ENCODE assay signal across 2 cellular contexts in the genomic region with DNA sequence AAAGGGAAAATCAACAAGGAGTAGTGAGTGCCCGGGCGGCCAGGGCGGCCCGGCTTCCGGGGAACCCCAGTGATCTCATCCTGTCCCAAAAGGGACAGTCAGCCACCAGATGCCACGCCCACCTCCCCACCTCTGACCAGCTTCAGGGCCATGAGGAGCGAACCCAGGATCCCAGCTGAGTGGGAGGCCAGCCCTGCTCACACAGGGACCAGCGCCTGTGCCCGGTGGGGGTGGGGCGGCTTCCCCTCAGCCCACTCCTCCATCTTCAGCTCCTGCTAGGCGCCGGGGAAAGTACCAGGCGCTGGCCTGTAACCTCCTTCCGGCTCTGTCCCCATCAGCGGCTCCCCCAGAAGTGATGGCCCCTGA.
TF ChIP-seq lines count a peak whose summit lies in the region.

No MANE protein-coding gene starts in this region.

TF ChIP-seq in GM23338, 12 proteins besides CTCF, POLR2A, EP300 and RAD21:
- TF ChIP-seq, protein P1, sequence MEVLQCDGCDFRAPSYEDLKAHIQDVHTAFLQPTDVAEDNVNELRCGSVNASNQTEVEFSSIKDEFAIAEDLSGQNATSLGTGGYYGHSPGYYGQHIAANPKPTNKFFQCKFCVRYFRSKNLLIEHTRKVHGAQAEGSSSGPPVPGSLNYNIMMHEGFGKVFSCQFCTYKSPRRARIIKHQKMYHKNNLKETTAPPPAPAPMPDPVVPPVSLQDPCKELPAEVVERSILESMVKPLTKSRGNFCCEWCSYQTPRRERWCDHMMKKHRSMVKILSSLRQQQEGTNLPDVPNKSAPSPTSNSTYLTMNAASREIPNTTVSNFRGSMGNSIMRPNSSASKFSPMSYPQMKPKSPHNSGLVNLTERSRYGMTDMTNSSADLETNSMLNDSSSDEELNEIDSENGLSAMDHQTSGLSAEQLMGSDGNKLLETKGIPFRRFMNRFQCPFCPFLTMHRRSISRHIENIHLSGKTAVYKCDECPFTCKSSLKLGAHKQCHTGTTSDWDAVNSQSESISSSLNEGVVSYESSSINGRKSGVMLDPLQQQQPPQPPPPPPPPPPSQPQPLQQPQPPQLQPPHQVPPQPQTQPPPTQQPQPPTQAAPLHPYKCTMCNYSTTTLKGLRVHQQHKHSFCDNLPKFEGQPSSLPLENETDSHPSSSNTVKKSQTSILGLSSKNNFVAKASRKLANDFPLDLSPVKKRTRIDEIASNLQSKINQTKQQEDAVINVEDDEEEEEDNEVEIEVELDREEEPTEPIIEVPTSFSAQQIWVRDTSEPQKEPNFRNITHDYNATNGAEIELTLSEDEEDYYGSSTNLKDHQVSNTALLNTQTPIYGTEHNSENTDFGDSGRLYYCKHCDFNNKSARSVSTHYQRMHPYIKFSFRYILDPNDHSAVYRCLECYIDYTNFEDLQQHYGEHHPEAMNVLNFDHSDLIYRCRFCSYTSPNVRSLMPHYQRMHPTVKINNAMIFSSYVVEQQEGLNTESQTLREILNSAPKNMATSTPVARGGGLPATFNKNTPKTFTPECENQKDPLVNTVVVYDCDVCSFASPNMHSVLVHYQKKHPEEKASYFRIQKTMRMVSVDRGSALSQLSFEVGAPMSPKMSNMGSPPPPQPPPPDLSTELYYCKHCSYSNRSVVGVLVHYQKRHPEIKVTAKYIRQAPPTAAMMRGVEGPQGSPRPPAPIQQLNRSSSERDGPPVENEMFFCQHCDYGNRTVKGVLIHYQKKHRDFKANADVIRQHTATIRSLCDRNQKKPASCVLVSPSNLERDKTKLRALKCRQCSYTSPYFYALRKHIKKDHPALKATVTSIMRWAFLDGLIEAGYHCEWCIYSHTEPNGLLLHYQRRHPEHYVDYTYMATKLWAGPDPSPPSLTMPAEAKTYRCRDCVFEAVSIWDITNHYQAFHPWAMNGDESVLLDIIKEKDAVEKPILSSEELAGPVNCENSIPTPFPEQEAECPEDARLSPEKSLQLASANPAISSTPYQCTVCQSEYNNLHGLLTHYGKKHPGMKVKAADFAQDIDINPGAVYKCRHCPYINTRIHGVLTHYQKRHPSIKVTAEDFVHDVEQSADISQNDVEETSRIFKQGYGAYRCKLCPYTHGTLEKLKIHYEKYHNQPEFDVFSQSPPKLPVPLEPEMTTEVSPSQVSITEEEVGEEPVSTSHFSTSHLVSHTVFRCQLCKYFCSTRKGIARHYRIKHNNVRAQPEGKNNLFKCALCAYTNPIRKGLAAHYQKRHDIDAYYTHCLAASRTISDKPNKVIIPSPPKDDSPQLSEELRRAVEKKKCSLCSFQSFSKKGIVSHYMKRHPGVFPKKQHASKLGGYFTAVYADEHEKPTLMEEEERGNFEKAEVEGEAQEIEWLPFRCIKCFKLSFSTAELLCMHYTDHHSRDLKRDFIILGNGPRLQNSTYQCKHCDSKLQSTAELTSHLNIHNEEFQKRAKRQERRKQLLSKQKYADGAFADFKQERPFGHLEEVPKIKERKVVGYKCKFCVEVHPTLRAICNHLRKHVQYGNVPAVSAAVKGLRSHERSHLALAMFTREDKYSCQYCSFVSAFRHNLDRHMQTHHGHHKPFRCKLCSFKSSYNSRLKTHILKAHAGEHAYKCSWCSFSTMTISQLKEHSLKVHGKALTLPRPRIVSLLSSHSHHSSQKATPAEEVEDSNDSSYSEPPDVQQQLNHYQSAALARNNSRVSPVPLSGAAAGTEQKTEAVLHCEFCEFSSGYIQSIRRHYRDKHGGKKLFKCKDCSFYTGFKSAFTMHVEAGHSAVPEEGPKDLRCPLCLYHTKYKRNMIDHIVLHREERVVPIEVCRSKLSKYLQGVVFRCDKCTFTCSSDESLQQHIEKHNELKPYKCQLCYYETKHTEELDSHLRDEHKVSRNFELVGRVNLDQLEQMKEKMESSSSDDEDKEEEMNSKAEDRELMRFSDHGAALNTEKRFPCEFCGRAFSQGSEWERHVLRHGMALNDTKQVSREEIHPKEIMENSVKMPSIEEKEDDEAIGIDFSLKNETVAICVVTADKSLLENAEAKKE (CRISPR knock-in tag; IDR thresholded peaks at IDR 0.05), result no peak
- TF ChIP-seq EZH2 (IDR thresholded peaks at IDR 0.05; ENCODE audit: low read depth, unreplicated experiment), result no peak
- no peak for TF ChIP-seq NANOG (IDR thresholded peaks at IDR 0.05; ENCODE audit: borderline replicate concordance)
- TF ChIP-seq ZNF114 (CRISPR knock-in tag; IDR thresholded peaks at IDR 0.05), result no peak
- TF ChIP-seq POLR2AphosphoS5 (IDR thresholded peaks at IDR 0.05; ENCODE audit: low read depth), result no peak; the same call in 1 of the 2 replicates

TF ChIP-seq in K562, 482 proteins besides CTCF, POLR2A, EP300 and RAD21:
- TF ChIP-seq, protein P2, sequence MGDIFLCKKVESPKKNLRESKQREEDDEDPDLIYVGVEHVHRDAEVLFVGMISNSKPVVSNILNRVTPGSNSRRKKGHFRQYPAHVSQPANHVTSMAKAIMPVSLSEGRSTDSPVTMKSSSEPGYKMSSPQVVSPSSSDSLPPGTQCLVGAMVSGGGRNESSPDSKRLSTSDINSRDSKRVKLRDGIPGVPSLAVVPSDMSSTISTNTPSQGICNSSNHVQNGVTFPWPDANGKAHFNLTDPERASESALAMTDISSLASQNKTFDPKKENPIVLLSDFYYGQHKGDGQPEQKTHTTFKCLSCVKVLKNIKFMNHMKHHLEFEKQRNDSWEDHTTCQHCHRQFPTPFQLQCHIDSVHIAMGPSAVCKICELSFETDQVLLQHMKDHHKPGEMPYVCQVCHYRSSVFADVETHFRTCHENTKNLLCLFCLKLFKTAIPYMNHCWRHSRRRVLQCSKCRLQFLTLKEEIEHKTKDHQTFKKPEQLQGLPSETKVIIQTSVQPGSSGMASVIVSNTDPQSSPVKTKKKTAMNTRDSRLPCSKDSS (IDR thresholded peaks at IDR 0.05; ENCODE audit: low read depth, partially characterized antibody), result no peak
- peak; percentile 35; the same call in 1 of the 2 replicates for TF ChIP-seq POLR2G (IDR thresholded peaks at IDR 0.05; ENCODE audit: low read depth, low read length)
- TF ChIP-seq RBM22 (IDR thresholded peaks at IDR 0.05; ENCODE audit: low read depth, low read length, poor library complexity, severe bottlenecking), result peak; percentile 64
